In the genomic region with DNA sequence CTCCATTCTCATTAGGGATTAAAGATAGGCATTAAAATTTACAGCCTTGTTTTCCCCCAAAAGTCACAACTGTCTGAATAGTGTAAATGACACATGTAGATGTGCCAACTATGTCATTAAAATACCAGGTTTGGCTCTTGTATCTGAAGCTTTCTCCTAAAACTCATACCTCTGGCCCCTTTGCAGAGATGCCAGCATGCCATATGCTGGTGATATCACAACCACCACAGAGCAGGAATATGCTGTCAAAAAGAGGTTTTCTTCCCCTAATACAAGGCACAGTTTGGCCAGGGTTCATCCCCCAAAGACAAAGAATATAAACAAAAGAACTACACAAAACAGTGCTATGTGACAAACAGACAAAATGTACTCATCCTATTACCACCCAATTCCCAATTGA, we compare ENCODE assay signal across 18 cellular contexts.
"Had no signal": no experiment of that assay in that cellular context is flagged by ENCODE, and none has a peak within 500 bp of the region (broad histone marks: within the 10 kb centered on the region; RNA-seq: fewer than 3 reads in every experiment).

No MANE protein-coding gene starts in this region.

- H3K4me3 Mint-ChIP-seq: activated naive CD4-positive, alpha-beta T cell treated with anti-CD3 and anti-CD28 coated beads for 36 hours; activated naive CD8-positive, alpha-beta T cell treated with anti-CD3 and anti-CD28 coated beads, Interleukin-2, amount 10 ng/mL, durations not matched to agents 7 days and 5 days; nephron; stimulated activated naive CD8-positive, alpha-beta T cell treated with anti-CD3 and anti-CD28 coated beads, Interleukin-15, Interleukin-2, amounts not matched to agents 100 ng/mL and 50 ng/mL, for 24 hours; T-cell; T-helper 2 cell treated with Interferon-gamma antibody and Interleukin-4, amounts not matched to agents 5 μg/mL and 100 μg/mL, for 36 hours had no signal

- H3K4me3 ChIP-seq: heart right ventricle, suprapubic skin, tibial nerve had no signal

- H3K9me3 ChIP-seq: heart right ventricle, neutrophil, suprapubic skin, tibial nerve had no signal

- H3K27ac Mint-ChIP-seq: activated naive CD4-positive, alpha-beta T cell treated with anti-CD3 and anti-CD28 coated beads for 36 hours; activated naive CD8-positive, alpha-beta T cell treated with anti-CD3 and anti-CD28 coated beads, Interleukin-2, amount 10 ng/mL, durations not matched to agents 7 days and 5 days; nephron; stimulated activated naive CD8-positive, alpha-beta T cell treated with anti-CD3 and anti-CD28 coated beads, Interleukin-15, Interleukin-2, amounts not matched to agents 100 ng/mL and 50 ng/mL, for 24 hours; T-cell; T-helper 2 cell treated with Interferon-gamma antibody and Interleukin-4, amounts not matched to agents 5 μg/mL and 100 μg/mL, for 36 hours had no signal

- H3K27me3 Mint-ChIP-seq: activated naive CD8-positive, alpha-beta T cell treated with anti-CD3 and anti-CD28 coated beads, Interleukin-2, amount 10 ng/mL, durations not matched to agents 7 days and 5 days; stimulated activated naive CD8-positive, alpha-beta T cell treated with anti-CD3 and anti-CD28 coated beads, Interleukin-15, Interleukin-2, amounts not matched to agents 100 ng/mL and 50 ng/mL, for 24 hours; T-cell had no signal

- H3K9me3 Mint-ChIP-seq: activated naive CD4-positive, alpha-beta T cell treated with anti-CD3 and anti-CD28 coated beads for 36 hours; activated naive CD8-positive, alpha-beta T cell treated with anti-CD3 and anti-CD28 coated beads, Interleukin-2, amount 10 ng/mL, durations not matched to agents 7 days and 5 days; nephron; stimulated activated naive CD8-positive, alpha-beta T cell treated with anti-CD3 and anti-CD28 coated beads, Interleukin-15, Interleukin-2, amounts not matched to agents 100 ng/mL and 50 ng/mL, for 24 hours; T-cell; T-helper 2 cell treated with Interferon-gamma antibody and Interleukin-4, amounts not matched to agents 5 μg/mL and 100 μg/mL, for 36 hours had no signal

- H3K4me1 ChIP-seq: parathyroid adenoma had no signal

- H3K4me1 Mint-ChIP-seq: nephron, T-cell had no signal

- DNase-seq: activated CD4-positive, alpha-beta T cell treated with anti-CD3 and anti-CD28 coated beads for 1 hour; activated naive CD4-positive, alpha-beta T cell treated with anti-CD3 and anti-CD28 coated beads for 36 hours; activated naive CD8-positive, alpha-beta T cell treated with anti-CD3 and anti-CD28 coated beads, Interleukin-2, amount 10 ng/mL, durations not matched to agents 7 days and 5 days; activated T-cell treated with anti-CD3 and anti-CD28 coated beads, Interleukin-2, amount 50 U/mL, for 1 hour; effector CD8-positive, alpha-beta T cell; heart right ventricle; islet precursor cell; left colon; stimulated activated CD4-positive, alpha-beta T cell treated with anti-CD3 and anti-CD28 coated beads, Interleukin-4, amount 100 ng/mL, for 24 hours; T-cell had no signal

- H3K27ac ChIP-seq: heart right ventricle, neutrophil, parathyroid adenoma, suprapubic skin had no signal

- H3K9ac ChIP-seq: parathyroid adenoma had no signal

- H2AFZ ChIP-seq: parathyroid adenoma had no signal

- ATAC-seq: heart right ventricle, left colon, right cardiac atrium, T-cell had no signal

- H3K27me3 ChIP-seq: heart right ventricle, neutrophil, suprapubic skin, tibial nerve had no signal
